In the genomic region with DNA sequence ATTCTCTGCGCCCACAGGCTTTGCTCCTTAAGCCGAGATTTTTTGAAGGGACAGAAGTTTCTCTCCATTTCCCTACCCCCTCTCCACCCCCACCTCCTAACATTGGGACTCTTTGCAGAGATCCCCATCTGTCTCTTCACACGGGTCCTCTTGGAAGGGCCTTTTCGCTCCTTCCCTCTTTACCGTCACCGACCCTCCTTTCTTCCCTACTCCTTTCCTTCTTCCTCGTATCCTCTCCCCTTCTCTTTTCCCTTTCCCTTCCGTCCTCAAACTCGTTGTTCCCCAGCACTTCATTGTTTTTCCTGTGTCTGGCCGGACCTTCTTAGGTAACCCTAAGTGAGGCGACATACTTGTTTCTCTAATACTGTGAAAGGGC, we compare ENCODE assay signal across 8 cellular contexts. TPM values are rescaled to one million over a fixed set of nuclear protein-coding genes. Genes with fewer than 3 reads are reported as not detected.
A peak's percentile ranks its signal among the peaks of the same experiment; 100 is the strongest.
DNase-seq lines count a peak whose midpoint lies in the region; TF ChIP-seq lines count a peak whose summit lies in the region.

No MANE protein-coding gene starts in this region.

- peaks cover 10 to 13% of the 10 kb centered on the region in 2 donors for H3K36me3 ChIP-seq in ascending aorta
- peaks cover 8 to 34% (median 23%) of the 10 kb centered on the region in 3 donors for H3K36me3 ChIP-seq in tibial artery

- no peaks in the 10 kb centered on the region for H3K27me3 ChIP-seq in ascending aorta
- H3K27me3 ChIP-seq in tibial artery: no peaks in the 10 kb centered on the region

- no peak for DNase-seq in activated T-cell treated with anti-CD3 and anti-CD28 coated beads, Interleukin-2, amount 50 U/mL, for 24 hours
- DNase-seq in activated T-cell treated with anti-CD3 and anti-CD28 coated beads, Interleukin-2, amount 50 U/mL, for 48 hours: no peak
- DNase-seq in ascending aorta (ENCODE audit: low spot score in 2 of 2) (no peak), lower leg skin (ENCODE audit: low spot score in 2 of 2) (no peak), tibial artery (no peak), globus pallidus (ENCODE audit: low spot score) (no peak), SKM-1 (lab: John Stamatoyannopoulos, UW; ENCODE audit: unreplicated experiment) (no peak), HPDE6-E6E7 (ENCODE audit: extremely low spot score) (no peak)

- H3K27ac ChIP-seq in ascending aorta: no peak overlapping the region
- H3K27ac ChIP-seq in tibial artery: peak overlapping the region; percentile 71 to 72

- H3K36me3 Mint-ChIP-seq in activated T-cell treated with anti-CD3 and anti-CD28 coated beads, Interleukin-2, amount 50 U/mL, for 24 hours (ENCODE audit: low read depth): peaks cover 52% of the 10 kb centered on the region

- no peak for TF ChIP-seq POLR2A in lower leg skin (IDR thresholded peaks at IDR 0.05)

- intact Hi-C loops in ascending aorta (cut with DNase I) (no loop called here), lower leg skin (cut with DNase I; ENCODE audit: low total_unique reads) (no loop called here), tibial artery (cut with DNase I; ENCODE audit: low total_unique reads) (loop anchor here (10.0 kb wide), 1 partner anchor 102 kb away; no protein-coding TSS in a partner anchor)

- no peaks in the 10 kb centered on the region for H3K9me3 Mint-ChIP-seq in activated T-cell treated with anti-CD3 and anti-CD28 coated beads, Interleukin-2, amount 50 U/mL, for 24 hours

- H3K27ac Mint-ChIP-seq in activated T-cell treated with anti-CD3 and anti-CD28 coated beads, Interleukin-2, amount 50 U/mL, for 24 hours: peak overlapping the region; percentile 85

- no peaks in the 10 kb centered on the region for H3K27me3 Mint-ChIP-seq in activated T-cell treated with anti-CD3 and anti-CD28 coated beads, Interleukin-2, amount 50 U/mL, for 24 hours

- 12 to 13% methylated on average over 11 of the region's 11 CpGs for WGBS in lower leg skin, 2 donors

- peaks cover 76% of the 10 kb centered on the region for H3K4me1 Mint-ChIP-seq in activated T-cell treated with anti-CD3 and anti-CD28 coated beads, Interleukin-2, amount 50 U/mL, for 24 hours (ENCODE audit: low read depth)

- peaks cover 5 to 37% of the 10 kb centered on the region in 2 donors for H3K4me1 ChIP-seq in ascending aorta
- peaks cover 0 to 57% (median 38%) of the 10 kb centered on the region in 4 donors for H3K4me1 ChIP-seq in tibial artery

- peak overlapping the region; percentile 95 for H3K4me3 Mint-ChIP-seq in activated T-cell treated with anti-CD3 and anti-CD28 coated beads, Interleukin-2, amount 50 U/mL, for 24 hours

- H3K4me3 ChIP-seq in ascending aorta: peak overlapping the region; percentile 80 to 87
- peak overlapping the region; percentile 85 for H3K4me3 ChIP-seq in lower leg skin (ENCODE audit: low read depth, poor library complexity, severe bottlenecking)
- peak overlapping the region; percentile 95 to 99 for H3K4me3 ChIP-seq in tibial artery

- H3K9me3 ChIP-seq in ascending aorta (no peaks in the 10 kb centered on the region), tibial artery (no peaks in the 10 kb centered on the region)

- no peak for TF ChIP-seq CTCF in ascending aorta (IDR thresholded peaks at IDR 0.05)
- no peak for TF ChIP-seq CTCF in lower leg skin (IDR thresholded peaks at IDR 0.05)
- TF ChIP-seq CTCF in tibial artery (IDR thresholded peaks at IDR 0.05): no peak

RNA-seq across cellular contexts. Expression of a gene that starts 0.7 kb away (rescaled TPM):
- total RNA-seq in ascending aorta (28.9 TPM), lower leg skin (10 to 100 TPM; 13.7 to 35.2 (median 24.4) TPM)

RNA-seq across cellular contexts. Expression of a gene that starts 5.8 kb away (rescaled TPM):
- total RNA-seq in ascending aorta (34.1 TPM), lower leg skin (10 to 100 TPM; 13.0 to 25.3 (median 18.1) TPM)

Comparison
In these comparisons a context has a peak if more than half of its experiments do, and no peak if none do; other contexts are left out.
1. H3K27ac ChIP-seq: peak in tibial artery (2 of 2); none in ascending aorta (0 of 2).
2. Peak in every context shown above with its lines, with median percentiles within 50 percentile points of each other: H3K4me3 ChIP-seq.